34 cellular contexts compared by ENCODE assay signal in the genomic region with DNA sequence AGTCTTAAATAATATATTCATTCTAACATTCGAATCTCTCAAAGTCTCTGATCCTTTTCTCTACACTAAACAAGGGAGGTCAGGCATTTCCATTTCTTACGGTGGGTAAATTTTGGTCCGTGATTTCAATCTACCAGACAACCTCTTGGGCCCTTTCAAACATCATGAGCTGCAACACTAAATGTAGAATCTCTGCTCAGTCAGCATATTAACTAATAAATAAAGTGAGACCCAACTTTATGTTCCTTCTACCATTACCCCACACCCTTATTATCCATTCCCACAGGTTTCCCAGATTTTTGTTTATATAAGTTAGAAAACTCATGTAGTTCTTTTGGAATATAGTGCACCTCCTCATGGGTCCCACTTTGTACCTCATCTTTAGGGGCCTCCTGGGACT. TPM values are rescaled to one million over a fixed set of nuclear protein-coding genes. Genes with fewer than 3 reads are reported as not detected.
"Had no signal": no experiment of that assay in that cellular context is flagged by ENCODE, and none has a peak within 500 bp of the region (broad histone marks: within the 10 kb centered on the region; RNA-seq: fewer than 3 reads in every experiment).

No MANE protein-coding gene starts in this region.

- DNase-seq: activated B cell treated with CpG ODN at 0.5 μM for 24 hours; activated CD4-positive, alpha-beta memory T cell treated with anti-CD3 and anti-CD28 coated beads, Interleukin-2, amount 10 ng/mL, durations not matched to agents 7 days and 5 days; activated CD4-positive, alpha-beta T cell treated with anti-CD3 and anti-CD28 coated beads for 4 hours; activated CD4-positive, alpha-beta T cell treated with anti-CD3 and anti-CD28 coated beads, Interleukin-2, amount 10 ng/mL, durations not matched to agents 7 days and 5 days; activated CD4-positive, alpha-beta T cell treated with anti-CD3 and anti-CD28 coated beads, Interleukin-2, amount 50 U/mL, for 48 hours; activated CD4-positive, CD25-positive, alpha-beta regulatory T cell treated with anti-CD3 and anti-CD28 coated beads, Interleukin-2, amount 50 U/mL, for 72 hours; activated CD8-positive, alpha-beta memory T cell treated with anti-CD3 and anti-CD28 coated beads for 24 hours; activated CD8-positive, alpha-beta memory T cell treated with anti-CD3 and anti-CD28 coated beads, Interleukin-2, amount 10 ng/mL, durations not matched to agents 7 days and 5 days; activated CD8-positive, alpha-beta memory T cell treated with anti-CD3 and anti-CD28 coated beads, Interleukin-2, amount 50 U/mL, for 48 hours; activated CD8-positive, alpha-beta T cell treated with anti-CD3 and anti-CD28 coated beads, Interleukin-2, amount 10 ng/mL, durations not matched to agents 7 days and 5 days; activated effector memory CD4-positive, alpha-beta T cell treated with Interleukin-2 at 50 U/mL for 16 hours; activated gamma-delta T cell; activated naive CD4-positive, alpha-beta T cell treated with Interleukin-2 at 50 U/mL for 16 hours; activated naive CD8-positive, alpha-beta T cell treated with anti-CD3 and anti-CD28 coated beads for 36 hours; activated T-cell treated with anti-CD3 and anti-CD28 coated beads, Interleukin-2, amount 50 U/mL, for 24 hours; activated T-cell treated with anti-CD3 and anti-CD28 coated beads, Interleukin-2, amount 50 U/mL, for 48 hours; amygdala; anterior cingulate cortex; caudate nucleus; cerebellar nuclear complex; T-helper 1 cell; T-helper 2 cell; T-helper 9 cell had no signal

- H3K27me3 Mint-ChIP-seq: activated B cell treated with CpG ODN at 0.5 μM for 24 hours; activated CD4-positive, alpha-beta memory T cell treated with anti-CD3 and anti-CD28 coated beads, Interleukin-2, amount 10 ng/mL, durations not matched to agents 7 days and 5 days; activated CD4-positive, alpha-beta T cell treated with anti-CD3 and anti-CD28 coated beads, Interleukin-2, amount 10 ng/mL, durations not matched to agents 7 days and 5 days; activated CD8-positive, alpha-beta memory T cell treated with anti-CD3 and anti-CD28 coated beads, Interleukin-2, amount 10 ng/mL, durations not matched to agents 7 days and 5 days; activated naive CD8-positive, alpha-beta T cell treated with anti-CD3 and anti-CD28 coated beads for 36 hours; activated T-cell treated with anti-CD3 and anti-CD28 coated beads, Interleukin-2, amount 50 U/mL, for 24 hours; brain; central memory CD8-positive, alpha-beta T cell had no signal

- H3K4me1 Mint-ChIP-seq: brain had no signal

- H3K9me3 ChIP-seq: ascending aorta had no signal

- H3K9me3 Mint-ChIP-seq: activated B cell treated with CpG ODN at 0.5 μM for 24 hours; activated CD4-positive, alpha-beta memory T cell treated with anti-CD3 and anti-CD28 coated beads, Interleukin-2, amount 10 ng/mL, durations not matched to agents 7 days and 5 days; brain; central memory CD8-positive, alpha-beta T cell; T-helper 2 cell treated with Interferon-gamma antibody and Interleukin-4, amounts not matched to agents 5 μg/mL and 100 μg/mL, for 36 hours had no signal

- ATAC-seq: activated CD8-positive, alpha-beta memory T cell treated with anti-CD3 and anti-CD28 coated beads, Interleukin-2, amount 10 ng/mL, durations not matched to agents 7 days and 5 days; activated CD8-positive, alpha-beta T cell treated with anti-CD3 and anti-CD28 coated beads, Interleukin-2, amount 10 ng/mL, durations not matched to agents 7 days and 5 days had no signal

- H3K36me3 Mint-ChIP-seq: brain had no signal

- H3K36me3 ChIP-seq: ascending aorta, cardiac muscle cell had no signal

- FAIRE-seq: bronchial epithelial cell, TTC549 had no signal

- H3K27me3 ChIP-seq: ascending aorta, cardiac muscle cell had no signal

- H3K27ac Mint-ChIP-seq: activated B cell treated with CpG ODN at 0.5 μM for 24 hours; activated CD4-positive, alpha-beta memory T cell treated with anti-CD3 and anti-CD28 coated beads, Interleukin-2, amount 10 ng/mL, durations not matched to agents 7 days and 5 days; activated CD4-positive, alpha-beta T cell treated with anti-CD3 and anti-CD28 coated beads, Interleukin-2, amount 10 ng/mL, durations not matched to agents 7 days and 5 days; activated CD8-positive, alpha-beta memory T cell treated with anti-CD3 and anti-CD28 coated beads, Interleukin-2, amount 10 ng/mL, durations not matched to agents 7 days and 5 days; activated CD8-positive, alpha-beta T cell treated with anti-CD3 and anti-CD28 coated beads, Interleukin-2, amount 10 ng/mL, durations not matched to agents 7 days and 5 days; activated naive CD8-positive, alpha-beta T cell treated with anti-CD3 and anti-CD28 coated beads for 36 hours; activated T-cell treated with anti-CD3 and anti-CD28 coated beads, Interleukin-2, amount 50 U/mL, for 24 hours; activated T-helper 2 cell treated with anti-CD3 and anti-CD28 coated beads, Interferon-gamma antibody, Interleukin-2, Interleukin-4, amounts not matched to agents 10 μg/mL and 5 μg/mL and 100 μg/mL, durations not matched to agents 14 hours and 24 hours and 36 hours; brain; T-helper 1 cell treated with Interleukin-12 subunit alpha and Interleukin-12 subunit beta and Interleukin-4 antibody, amounts not matched to agents 30 μg/mL and 1 μg/mL, for 36 hours; T-helper 2 cell treated with Interferon-gamma antibody and Interleukin-4, amounts not matched to agents 5 μg/mL and 100 μg/mL, for 36 hours had no signal

- H3K27ac ChIP-seq: ascending aorta, cardiac muscle cell, VCaP had no signal

- H3K4me3 Mint-ChIP-seq: activated B cell treated with CpG ODN at 0.5 μM for 24 hours; activated CD4-positive, alpha-beta memory T cell treated with anti-CD3 and anti-CD28 coated beads, Interleukin-2, amount 10 ng/mL, durations not matched to agents 7 days and 5 days; activated CD4-positive, alpha-beta T cell treated with anti-CD3 and anti-CD28 coated beads, Interleukin-2, amount 10 ng/mL, durations not matched to agents 7 days and 5 days; activated CD8-positive, alpha-beta memory T cell treated with anti-CD3 and anti-CD28 coated beads, Interleukin-2, amount 10 ng/mL, durations not matched to agents 7 days and 5 days; activated CD8-positive, alpha-beta T cell treated with anti-CD3 and anti-CD28 coated beads, Interleukin-2, amount 10 ng/mL, durations not matched to agents 7 days and 5 days; activated naive CD8-positive, alpha-beta T cell treated with anti-CD3 and anti-CD28 coated beads for 36 hours; activated T-cell treated with anti-CD3 and anti-CD28 coated beads, Interleukin-2, amount 50 U/mL, for 24 hours; brain; central memory CD8-positive, alpha-beta T cell; T-helper 1 cell treated with Interleukin-12 subunit alpha and Interleukin-12 subunit beta and Interleukin-4 antibody, amounts not matched to agents 30 μg/mL and 1 μg/mL, for 36 hours; T-helper 2 cell treated with Interferon-gamma antibody and Interleukin-4, amounts not matched to agents 5 μg/mL and 100 μg/mL, for 36 hours had no signal

- H3K4me1 ChIP-seq: ascending aorta had no signal

- H3K4me3 ChIP-seq: ascending aorta, cardiac muscle cell had no signal

RNA-seq across cellular contexts. Expression of a gene that starts 24.9 kb away (rescaled TPM):
- total RNA-seq: ascending aorta, cardiac muscle cell, chondrocyte had no signal
- polyA plus RNA-seq: cardiac muscle cell had no signal

RNA-seq across cellular contexts. Expression of a gene that starts 32.0 kb away (rescaled TPM):
- total RNA-seq: cardiac muscle cell, chondrocyte had no signal
- polyA plus RNA-seq: cardiac muscle cell had no signal

RNA-seq across cellular contexts. Expression of a gene that starts 52.4 kb away (rescaled TPM):
- total RNA-seq: ascending aorta, bronchial epithelial cell, cardiac muscle cell, chondrocyte had no signal
- polyA plus RNA-seq: cardiac muscle cell had no signal
